In the genomic region with DNA sequence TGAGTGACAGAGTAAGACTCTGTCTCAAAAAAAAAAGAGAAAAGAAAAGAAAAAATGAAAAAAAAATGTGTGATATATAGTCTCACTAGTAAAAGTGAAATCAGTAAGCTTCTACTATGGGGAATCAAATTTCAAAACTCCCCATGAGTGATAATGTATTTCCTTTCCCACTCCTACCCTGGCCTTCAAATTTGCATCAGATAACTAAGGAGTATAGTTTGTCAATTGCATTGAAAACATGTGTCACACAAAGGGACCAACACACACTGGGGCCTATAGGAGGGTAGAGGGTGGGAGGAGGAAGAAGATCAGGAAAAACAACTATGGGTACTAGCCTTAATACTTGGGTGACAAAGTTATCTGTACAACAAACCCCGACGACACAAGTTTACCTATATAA, we compare ENCODE assay signal across 23 cellular contexts.
"Had no signal": no experiment of that assay in that cellular context is flagged by ENCODE, and none has a peak within 500 bp of the region (broad histone marks: within the 10 kb centered on the region; RNA-seq: fewer than 3 reads in every experiment).

No MANE protein-coding gene starts in this region.

- H3K4me3 Mint-ChIP-seq: immature natural killer cell; mesothelial cell of epicardium; naive B cell; naive thymus-derived CD8-positive, alpha-beta T cell had no signal

- H3K4me2 ChIP-seq: hepatocyte had no signal

- H3K4me3 ChIP-seq: dorsolateral prefrontal cortex, esophagus muscularis mucosa, gastroesophageal sphincter, heart left ventricle, hepatocyte, left lung, lower lobe of right lung, mucosa of descending colon had no signal

- H3K4me1 Mint-ChIP-seq: immature natural killer cell; naive B cell; naive thymus-derived CD8-positive, alpha-beta T cell had no signal

- H3K4me1 ChIP-seq: esophagus muscularis mucosa, foreskin keratinocyte, gastroesophageal sphincter, heart left ventricle, left lung, lower lobe of right lung had no signal

- H3K9me3 Mint-ChIP-seq: immature natural killer cell; naive B cell; naive thymus-derived CD8-positive, alpha-beta T cell had no signal

- H2AFZ ChIP-seq: hepatocyte had no signal

- H3K27ac ChIP-seq: dorsolateral prefrontal cortex, esophagus muscularis mucosa, foreskin keratinocyte, gastroesophageal sphincter, heart left ventricle, left lung, lower lobe of right lung had no signal

- H3K27me3 Mint-ChIP-seq: naive thymus-derived CD8-positive, alpha-beta T cell had no signal

- FAIRE-seq: endothelial cell of umbilical vein, frontal cortex, keratinocyte had no signal

- H3K27ac Mint-ChIP-seq: immature natural killer cell; mesothelial cell of epicardium; naive B cell; naive thymus-derived CD8-positive, alpha-beta T cell had no signal

- ATAC-seq: foreskin keratinocyte; gastroesophageal sphincter; heart left ventricle; left cardiac atrium; left lung; left ventricle myocardium superior; lower lobe of right lung; mucosa of descending colon; naive thymus-derived CD8-positive, alpha-beta T cell had no signal

- H3K36me3 ChIP-seq: esophagus muscularis mucosa, gastroesophageal sphincter, left lung, lower lobe of right lung had no signal

- H3K79me2 ChIP-seq: hepatocyte had no signal

- H3K27me3 ChIP-seq: foreskin keratinocyte, gastroesophageal sphincter, hepatocyte, left lung had no signal

- H3K36me3 Mint-ChIP-seq: immature natural killer cell; naive B cell; naive thymus-derived CD8-positive, alpha-beta T cell had no signal

- H3K9me3 ChIP-seq: esophagus muscularis mucosa, gastroesophageal sphincter, heart left ventricle, left lung, lower lobe of right lung, mucosa of descending colon had no signal

- DNase-seq: dermis blood vessel endothelial cell; dorsolateral prefrontal cortex; effector CD4-positive, alpha-beta T cell; effector memory CD4-positive, alpha-beta T cell; foreskin keratinocyte; heart left ventricle; hypothalamus; immature natural killer cell; left cardiac atrium; left lung; left ventricle myocardium superior; lower lobe of right lung; mesenchymal stem cell; mucosa of descending colon; naive B cell; naive thymus-derived CD8-positive, alpha-beta T cell had no signal
